Comparison of ENCODE assay signal across 29 cellular contexts in genomic region chr7:112594397-112594796, GRCh38.
DNase-seq lines count a peak whose midpoint lies in the region; ATAC-seq and TF ChIP-seq lines count a peak whose summit lies in the region.
"Had no signal": no experiment of that assay in that cellular context is flagged by ENCODE, and none has a peak within 500 bp of the region (broad histone marks: within the 10 kb centered on the region; RNA-seq: fewer than 3 reads in every experiment).

No MANE protein-coding gene starts in this region.

- no peak overlapping the region for H3K14ac ChIP-seq in IMR-90 (replicated peaks; ENCODE audit: low read depth, low read length)

- BruUV-seq in IMR-90 (replicated peaks; lab: Mats Ljungman, UMichigan) = no TSS peak

- 63% methylated on average over 2 of the region's 3 CpGs; no CpG with 5 or more reads in 1 of the 2 experiments for WGBS in IMR-90 (ENCODE audit: extremely low coverage in 2 of 2, insufficient read length in 1 of 2), 2 experiments
- whole genome bisulfite sequencing in hepatocyte (ENCODE audit: low lambda C conversion rate, missing lambda C conversion rate) = 49% methylated on average over 3 of the region's 3 CpGs

- no peak overlapping the region for H2BK5ac ChIP-seq in IMR-90 (ENCODE audit: low read depth, low read length, poor library complexity, severe bottlenecking)

- H2BK15ac ChIP-seq in IMR-90 (ENCODE audit: low read depth, low read length) = no peak overlapping the region

- POLR2A ChIA-PET in IMR-90 (lab: Charles Lee; ENCODE audit: unreplicated experiment) = no interaction called here

- H3K9me2 ChIP-seq in hepatocyte (replicated peaks; ENCODE audit: insufficient read depth) = no peaks in the 10 kb centered on the region

- H2AK5ac ChIP-seq in IMR-90 (ENCODE audit: low read depth, low read length) = no peak overlapping the region

- no peak overlapping the region for H4K8ac ChIP-seq in IMR-90 (ENCODE audit: low read depth in 2 of 2, low read length in 2 of 2)

- CTCF ChIA-PET in IMR-90 (lab: Yijun Ruan, JAX) = no interaction called here

- TF ChIP-seq POLR2A in IMR-90 (IDR thresholded peaks at IDR 0.05; ENCODE audit: low read depth, low read length) = no peak
- no peak for TF ChIP-seq POLR2A in breast epithelium (IDR thresholded peaks at IDR 0.05)

- H3K4me3 ChIP-seq in AG09309 (ENCODE audit: control insufficient read depth, low read depth, low read length) (no peak overlapping the region), IMR-90 (ENCODE audit: insufficient read depth, low read depth, low read length) (no peak overlapping the region), cardiac fibroblast (replicated peaks in 1 of 2; ENCODE audit: low read depth in 2 of 2, low read length in 2 of 2) (no peak overlapping the region), hepatocyte (no peak overlapping the region), breast epithelium (no peak overlapping the region)
- H3K4me3 ChIP-seq: BLaER1, colonic mucosa, heart left ventricle, psoas muscle, upper lobe of right lung had no signal

- H3K27me3 ChIP-seq in IMR-90 (ENCODE audit: control insufficient read depth, insufficient read depth, low read length) (no peaks in the 10 kb centered on the region; the same call in 1 of the 2 replicates), hepatocyte (no peaks in the 10 kb centered on the region), breast epithelium (no peaks in the 10 kb centered on the region)
- H3K27me3 ChIP-seq: BLaER1, brain microvascular endothelial cell, colonic mucosa, heart left ventricle, upper lobe of right lung had no signal

- no peak overlapping the region for H4K91ac ChIP-seq in IMR-90 (ENCODE audit: insufficient read depth, low read depth, low read length)

- no peaks in the 10 kb centered on the region for H3K9me1 ChIP-seq in IMR-90 (ENCODE audit: insufficient read depth, low read length)

- H3K56ac ChIP-seq in IMR-90 (ENCODE audit: extremely low read depth, insufficient read depth, low read length) = no peak overlapping the region

- no peaks in the 10 kb centered on the region for H3K79me2 ChIP-seq in hepatocyte

- H2AK9ac ChIP-seq in IMR-90 (replicated peaks; ENCODE audit: low read depth, low read length, poor library complexity) = no peak overlapping the region

- no peak overlapping the region for H4K5ac ChIP-seq in IMR-90 (ENCODE audit: low read depth, low read length)

- H3K27ac ChIP-seq in IMR-90 (ENCODE audit: insufficient read depth, low read length) (no peak overlapping the region), hepatocyte (peak overlapping the region; percentile 71), breast epithelium (no peak overlapping the region)
- H3K27ac ChIP-seq: BLaER1, brain microvascular endothelial cell, colonic mucosa, heart left ventricle, psoas muscle, upper lobe of right lung had no signal

- in situ Hi-C loops in IMR-90 (cut with MboI; ENCODE audit: low sequenced_read_pairs) = no loop called here

- TF ChIP-seq CTCF in AG09309 (IDR thresholded peaks at IDR 0.05; ENCODE audit: control insufficient read depth, insufficient read depth, low read depth, low read length, missing control alignments) (no peak), IMR-90 (conservative IDR thresholded peaks at IDR 0.05; ENCODE audit: low read depth, low read length) (no peak), cardiac fibroblast (IDR thresholded peaks at IDR 0.05; ENCODE audit: low read depth, low read length) (no peak), hepatocyte (IDR thresholded peaks at IDR 0.05; ENCODE audit: poor library complexity) (no peak), breast epithelium (IDR thresholded peaks at IDR 0.05) (no peak)

- dilution Hi-C loops in IMR-90 (cut with HindIII; ENCODE audit: low sequenced_read_pairs, unreplicated experiment) = no loop called here

- no peak overlapping the region for H3K4ac ChIP-seq in IMR-90 (ENCODE audit: low read depth, low read length)

- H3K9me3 ChIP-seq in IMR-90 (ENCODE audit: control insufficient read depth, insufficient read depth, low read length) (no peaks in the 10 kb centered on the region), hepatocyte (ENCODE audit: low read depth) (no peaks in the 10 kb centered on the region), breast epithelium (no peaks in the 10 kb centered on the region)
- H3K9me3 ChIP-seq: BLaER1, colonic mucosa, heart left ventricle, psoas muscle, upper lobe of right lung had no signal

- DNase-seq in AG09309 (ENCODE audit: low read depth) = peak; percentile 44
- peak; percentile 1 for DNase-seq in IMR-90
- peak; percentile 46 to 47 for DNase-seq in cardiac fibroblast (ENCODE audit: low read depth in 2 of 2)
- peak; percentile 25 for DNase-seq in hepatocyte (ENCODE audit: low spot score)
- no peak for DNase-seq in NCI-H345 treated with DMSO at 0.1 percent for 48 hours (lab: John Stamatoyannopoulos, UW; ENCODE audit: unreplicated experiment)
- no peak for DNase-seq in breast epithelium (ENCODE audit: low spot score in 2 of 2)
- DNase-seq in stimulated activated CD4-positive, alpha-beta T cell treated with anti-CD3 and anti-CD28 coated beads, Interleukin-2, amount 100 ng/mL, for 48 hours = no peak
- no peak for DNase-seq in effector CD8-positive, alpha-beta T cell (lab: John Stamatoyannopoulos, UW)
- DNase-seq: activated CD4-positive, CD25-positive, alpha-beta regulatory T cell treated with anti-CD3 and anti-CD28 coated beads, Interleukin-2, amount 50 U/mL, for 72 hours; activated CD8-positive, alpha-beta T cell treated with anti-CD3 and anti-CD28 coated beads, Interleukin-2, amount 10 ng/mL, durations not matched to agents 7 days and 5 days; activated effector memory CD4-positive, alpha-beta T cell treated with anti-CD3 and anti-CD28 coated beads, Interleukin-2, amount 50 U/mL, for 16 hours; activated naive CD8-positive, alpha-beta T cell treated with anti-CD3 and anti-CD28 coated beads, Interleukin-2, amount 10 ng/mL, durations not matched to agents 7 days and 5 days; brain microvascular endothelial cell; colonic mucosa; DMS53; GF-D8; GOT3; heart left ventricle; KG1; NCI-H146; NCI-H2171; NCI-H524; PC-3; psoas muscle; SHP77; T-cell; upper lobe of right lung had no signal

- no peaks in the 10 kb centered on the region for H3K79me1 ChIP-seq in IMR-90 (ENCODE audit: low read depth in 1 of 2, low read length in 2 of 2)

- ATAC-seq in IMR-90 (ENCODE audit: low read depth) = no peak
- ATAC-seq: activated CD8-positive, alpha-beta T cell treated with anti-CD3 and anti-CD28 coated beads, Interleukin-2, amount 10 ng/mL, durations not matched to agents 7 days and 5 days; esophagus mucosa; heart left ventricle; PC-3; psoas muscle; T-cell; upper lobe of right lung had no signal

- H2BK20ac ChIP-seq in IMR-90 (ENCODE audit: low read depth, low read length) = no peak overlapping the region

- H3K18ac ChIP-seq in IMR-90 (ENCODE audit: low read depth, low read length) = no peak overlapping the region

- H2AFZ ChIP-seq in IMR-90 (replicated peaks; ENCODE audit: low read length, poor library complexity) = no peak overlapping the region
- no peak overlapping the region for H2AFZ ChIP-seq in hepatocyte

- H4K20me1 ChIP-seq in IMR-90 (ENCODE audit: insufficient read depth, low read length) (no peaks in the 10 kb centered on the region), hepatocyte (ENCODE audit: insufficient read depth, poor library complexity, severe bottlenecking) (no peaks in the 10 kb centered on the region)
- H4K20me1 ChIP-seq: BLaER1 had no signal

- H3K4me2 ChIP-seq in IMR-90 (ENCODE audit: low read depth, low read length) (no peak overlapping the region), hepatocyte (no peak overlapping the region)
- H3K4me2 ChIP-seq: BLaER1 had no signal

- no peak overlapping the region for H3K9ac ChIP-seq in IMR-90 (ENCODE audit: low read depth, low read length)
- H3K9ac ChIP-seq: BLaER1 had no signal

- H2BK120ac ChIP-seq in IMR-90 (ENCODE audit: low read depth, low read length) = no peak overlapping the region

- H3K4me1 ChIP-seq in IMR-90 (ENCODE audit: control insufficient read depth, insufficient read depth, low read length) (no peaks in the 10 kb centered on the region), hepatocyte (ENCODE audit: insufficient read depth) (peaks cover 9% of the 10 kb centered on the region), breast epithelium (no peaks in the 10 kb centered on the region)
- H3K4me1 ChIP-seq: BLaER1, colonic mucosa, psoas muscle, upper lobe of right lung had no signal

- intact Hi-C loops in IMR-90 (cut with micrococcal nuclease) (no loop called here), breast epithelium (cut with DNase I; ENCODE audit: low total_unique reads) (no loop called here)

- TF ChIP-seq RAD21 in IMR-90 (IDR thresholded peaks at IDR 0.05; ENCODE audit: low read length) = no peak

- H3K36me3 ChIP-seq in IMR-90 (ENCODE audit: control insufficient read depth, insufficient read depth, low read length) = no peaks in the 10 kb centered on the region
- H3K36me3 ChIP-seq in hepatocyte (replicated peaks; ENCODE audit: insufficient read depth, low read depth) = no peaks in the 10 kb centered on the region
- no peaks in the 10 kb centered on the region for H3K36me3 ChIP-seq in breast epithelium
- H3K36me3 ChIP-seq: BLaER1, brain microvascular endothelial cell, colonic mucosa, heart left ventricle, upper lobe of right lung had no signal

- no peak overlapping the region for H3K23ac ChIP-seq in IMR-90 (ENCODE audit: low read depth, low read length)

TF ChIP-seq in IMR-90, 13 proteins besides CTCF, POLR2A, EP300 and RAD21 (continues in another document):
- TF ChIP-seq SMC3 (IDR thresholded peaks at IDR 0.05; ENCODE audit: low read depth, low read length) (no peak), NFE2L2 (IDR thresholded peaks at IDR 0.05; ENCODE audit: low read depth, low read length) (no peak), MAFK (IDR thresholded peaks at IDR 0.05; ENCODE audit: low read depth, low read length) (no peak), FOS (IDR thresholded peaks at IDR 0.05; ENCODE audit: low read depth, low read length) (no peak), MXI1 (IDR thresholded peaks at IDR 0.05; ENCODE audit: borderline replicate concordance, low read depth, low read length) (no peak), CEBPB (IDR thresholded peaks at IDR 0.05; ENCODE audit: low read depth, low read length) (no peak), USF2 (IDR thresholded peaks at IDR 0.05; ENCODE audit: low read depth, low read length) (no peak)

Comparison
In these comparisons a context has a peak if more than half of its experiments do, and no peak if none do; other contexts are left out.
1. DNase-seq: peak in AG09309 (single experiment), IMR-90 (single experiment), cardiac fibroblast (2 of 2) and hepatocyte (single experiment); none in NCI-H345 treated with DMSO at 0.1 percent for 48 hours (single experiment), breast epithelium (0 of 2), stimulated activated CD4-positive, alpha-beta T cell treated with anti-CD3 and anti-CD28 coated beads, Interleukin-2, amount 100 ng/mL, for 48 hours (0 of 2) and effector CD8-positive, alpha-beta T cell (single experiment).